In the genomic region with DNA sequence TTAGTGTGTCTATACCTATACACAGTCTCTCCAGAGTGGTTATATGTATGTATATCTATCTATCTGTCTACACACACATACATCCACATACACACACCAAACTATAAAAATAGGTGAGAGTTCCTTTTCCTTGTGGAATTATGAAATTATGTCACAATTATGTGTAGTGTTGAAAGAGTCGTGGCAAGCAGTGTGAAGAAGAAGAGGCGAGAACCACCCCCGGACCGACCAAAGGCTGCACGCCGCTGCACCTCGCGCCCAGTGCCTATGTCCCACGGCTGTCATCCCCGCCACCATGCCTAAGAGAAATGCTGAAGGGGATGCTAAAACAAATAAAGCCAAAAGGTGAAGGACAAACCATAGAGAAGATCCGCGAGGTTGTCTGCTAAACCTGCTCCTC, we compare ENCODE assay signal across 1 cellular context.
TF ChIP-seq lines count a peak whose summit lies in the region.

No MANE protein-coding gene starts in this region.

TF ChIP-seq in HepG2, 621 proteins besides CTCF, POLR2A, EP300 and RAD21 (continued from another document):
- no peak for TF ChIP-seq ZNF777 (CRISPR knock-in tag; IDR thresholded peaks at IDR 0.05)
